21 cellular contexts compared by ENCODE assay signal in genomic region chr12:65670775-65671174, GRCh38.
DNase-seq lines count a peak whose midpoint lies in the region; ATAC-seq and TF ChIP-seq lines count a peak whose summit lies in the region.
"Had no signal": no experiment of that assay in that cellular context is flagged by ENCODE, and none has a peak within 500 bp of the region (broad histone marks: within the 10 kb centered on the region; RNA-seq: fewer than 3 reads in every experiment).

No MANE protein-coding gene starts in this region.

- H3K4me3 ChIP-seq in astrocyte of the spinal cord (ENCODE audit: low read depth, low read length): no peak overlapping the region
- no peak overlapping the region for H3K4me3 ChIP-seq in osteoblast (ENCODE audit: insufficient read depth, low read length)
- H3K4me3 ChIP-seq: BLaER1, cardiac muscle cell, sigmoid colon, thoracic aorta had no signal

- H3K9me3 Mint-ChIP-seq in type B pancreatic cell: peaks cover 4% of the 10 kb centered on the region

- H3K27me3 ChIP-seq in osteoblast (ENCODE audit: insufficient read depth, low read length): no peaks in the 10 kb centered on the region
- H3K27me3 ChIP-seq: BLaER1, cardiac muscle cell, sigmoid colon had no signal

- peak overlapping the region; percentile 6 for H3K4me2 ChIP-seq in osteoblast (ENCODE audit: insufficient read depth, low read length)
- H3K4me2 ChIP-seq: BLaER1 had no signal

- no peak overlapping the region for H3K27ac Mint-ChIP-seq in type B pancreatic cell
- H3K27ac Mint-ChIP-seq: activated CD4-positive, alpha-beta T cell treated with anti-CD3 and anti-CD28 coated beads, Interleukin-2, amount 10 ng/mL, durations not matched to agents 24 days and 14 days had no signal

- H2AFZ ChIP-seq in osteoblast (ENCODE audit: low read length): peak overlapping the region; percentile 66

- H3K4me3 Mint-ChIP-seq in type B pancreatic cell: no peak overlapping the region
- H3K4me3 Mint-ChIP-seq: activated CD4-positive, alpha-beta T cell treated with anti-CD3 and anti-CD28 coated beads, Interleukin-2, amount 10 ng/mL, durations not matched to agents 24 days and 14 days had no signal

- H3K79me2 ChIP-seq in osteoblast (ENCODE audit: insufficient read depth, low read length): no peaks in the 10 kb centered on the region

- in situ Hi-C loops in astrocyte of the spinal cord (cut with HindIII; ENCODE audit: low sequenced_read_pairs): no loop called here

- peaks cover 74% of the 10 kb centered on the region for H3K4me1 ChIP-seq in osteoblast (ENCODE audit: insufficient read depth, low read length)

- ATAC-seq in HG03378 (IDR thresholded peaks at IDR 0.05; ENCODE audit: unreplicated experiment): no peak
- ATAC-seq: left colon had no signal

- H3K27ac ChIP-seq in osteoblast (ENCODE audit: low read depth, low read length): peak overlapping the region; percentile 93
- H3K27ac ChIP-seq: BLaER1, cardiac muscle cell, sigmoid colon, thoracic aorta had no signal

- no peaks in the 10 kb centered on the region for H3K36me3 ChIP-seq in osteoblast (ENCODE audit: insufficient read depth, low read length)
- H3K36me3 ChIP-seq: BLaER1, cardiac muscle cell, sigmoid colon, thoracic aorta had no signal

- H3K27me3 Mint-ChIP-seq in type B pancreatic cell: no peaks in the 10 kb centered on the region

- H4K20me1 ChIP-seq in osteoblast (ENCODE audit: insufficient read depth, low read length): no peaks in the 10 kb centered on the region
- H4K20me1 ChIP-seq: BLaER1 had no signal

- peaks cover 9% of the 10 kb centered on the region for H3K4me1 Mint-ChIP-seq in type B pancreatic cell (ENCODE audit: unreplicated experiment)

- TF ChIP-seq CTCF in astrocyte of the spinal cord (IDR thresholded peaks at IDR 0.05; ENCODE audit: low read depth, low read length): no peak
- no peak for TF ChIP-seq CTCF in osteoblast (IDR thresholded peaks at IDR 0.05; ENCODE audit: extremely low read depth, low read depth, low read length)
- TF ChIP-seq CTCF in type B pancreatic cell (conservative IDR thresholded peaks at IDR 0.05): no peak

- no peaks in the 10 kb centered on the region for H3K9me3 ChIP-seq in osteoblast (ENCODE audit: low read depth, low read length)
- H3K9me3 ChIP-seq: BLaER1, sigmoid colon, thoracic aorta had no signal

- DNase-seq in GM03348 (ENCODE audit: low spot score) (peak; percentile 13), M059J (ENCODE audit: low read depth) (peak; percentile 88), astrocyte of the spinal cord (ENCODE audit: low read depth, low spot score) (peak; percentile 48), osteoblast (ENCODE audit: insufficient read length, low spot score, missing footprints) (no peak), type B pancreatic cell (ENCODE audit: extremely low spot score, unreplicated experiment) (no peak), NCI-H1930 (lab: John Stamatoyannopoulos, UW) (no peak)
- DNase-seq: activated CD4-positive, alpha-beta T cell treated with anti-CD3 and anti-CD28 coated beads, Interleukin-2, amount 10 ng/mL, durations not matched to agents 24 days and 14 days; activated naive CD4-positive, alpha-beta T cell treated with anti-CD3 and anti-CD28 coated beads, Interleukin-2, amount 50 U/mL, for 16 hours; DMS53; Kasumi-1; left colon; NCI-H1417 treated with DMSO at 0.1 percent for 48 hours; occipital lobe; SIG-M5; sigmoid colon; stimulated activated CD4-positive, alpha-beta T cell treated with anti-CD3 and anti-CD28 coated beads, Interleukin-4, amount 100 ng/mL, for 1 hour; stimulated activated CD8-positive, alpha-beta memory T cell treated with anti-CD3 and anti-CD28 coated beads, Interleukin-4, amount 100 ng/mL, for 48 hours had no signal

- H3K36me3 Mint-ChIP-seq in type B pancreatic cell: no peaks in the 10 kb centered on the region

Comparison
In these comparisons a context has a peak if more than half of its experiments do, and no peak if none do; other contexts are left out.
1. DNase-seq: peak in GM03348 (single experiment), M059J (single experiment) and astrocyte of the spinal cord (single experiment); none in osteoblast (single experiment), type B pancreatic cell (single experiment) and NCI-H1930 (0 of 2).